ENCODE assay signal across 16 cellular contexts in genomic region chr15:78934063-78935023, GRCh38. TPM values are rescaled to one million over a fixed set of nuclear protein-coding genes. Genes with fewer than 3 reads are reported as not detected.
DNase-seq lines count a peak whose midpoint lies in the region; ATAC-seq and TF ChIP-seq lines count a peak whose summit lies in the region.
"Had no signal": no experiment of that assay in that cellular context is flagged by ENCODE, and none has a peak within 500 bp of the region (broad histone marks: within the 10 kb centered on the region; RNA-seq: fewer than 3 reads in every experiment).

No MANE protein-coding gene starts in this region.

- H4K20me1 ChIP-seq in osteoblast (ENCODE audit: insufficient read depth, low read length): no peaks in the 10 kb centered on the region

- TF ChIP-seq CTCF in CD14-positive monocyte (IDR thresholded peaks at IDR 0.05) (no peak), VCaP (conservative IDR thresholded peaks at IDR 0.05) (no peak), fibroblast of the aortic adventitia (IDR thresholded peaks at IDR 0.05; ENCODE audit: insufficient read depth, low read length) (no peak), osteoblast (IDR thresholded peaks at IDR 0.05; ENCODE audit: extremely low read depth, low read depth, low read length) (no peak), natural killer cell (IDR thresholded peaks at IDR 0.05) (no peak), omental fat pad (IDR thresholded peaks at IDR 0.05) (no peak)
- TF ChIP-seq CTCF in CD4-positive, alpha-beta T cell (IDR thresholded peaks at IDR 0.05): no peak

- peaks cover 28% of the 10 kb centered on the region for H3K4me1 ChIP-seq in osteoblast (ENCODE audit: insufficient read depth, low read length)

- H3K9me3 Mint-ChIP-seq in CD14-positive monocyte: no peaks in the 10 kb centered on the region
- no peaks in the 10 kb centered on the region for H3K9me3 Mint-ChIP-seq in natural killer cell
- no peaks in the 10 kb centered on the region for H3K9me3 Mint-ChIP-seq in CD4-positive, alpha-beta T cell
- H3K9me3 Mint-ChIP-seq: T-cell had no signal

- intact Hi-C loops in CD14-positive monocyte (cut with micrococcal nuclease) (no loop called here), natural killer cell (cut with micrococcal nuclease) (no loop called here)
- intact Hi-C loops in CD4-positive, alpha-beta T cell (cut with DNase I, micrococcal nuclease): no loop called here

- H3K36me3 Mint-ChIP-seq in CD14-positive monocyte (peaks cover 70 to 93% of the 10 kb centered on the region in 2 donors), natural killer cell (no peaks in the 10 kb centered on the region)
- H3K36me3 Mint-ChIP-seq in CD4-positive, alpha-beta T cell (ENCODE audit: low read depth): no peaks in the 10 kb centered on the region
- H3K36me3 Mint-ChIP-seq: activated naive CD8-positive, alpha-beta T cell had no signal

- no peak for DNase-seq in CD14-positive monocyte (ENCODE audit: low spot score)
- peak; percentile 79 for DNase-seq in fibroblast of the aortic adventitia (ENCODE audit: low read depth)
- DNase-seq in osteoblast (ENCODE audit: insufficient read length, low spot score, missing footprints): peak; percentile 91
- DNase-seq in natural killer cell: no peak
- DNase-seq in pons (ENCODE audit: low spot score): no peak
- no peak for DNase-seq in omental fat pad (ENCODE audit: low spot score)
- DNase-seq in CD4-positive, alpha-beta T cell: no peak
- DNase-seq: activated CD8-positive, alpha-beta memory T cell treated with anti-CD3 and anti-CD28 coated beads for 24 hours; CD4-positive, CD25-positive, alpha-beta regulatory T cell; effector CD8-positive, alpha-beta T cell; stimulated activated CD4-positive, alpha-beta T cell treated with anti-CD3 and anti-CD28 coated beads, Interleukin-2, amount 100 ng/mL, for 24 hours; stimulated activated naive CD4-positive, alpha-beta T cell; T-cell had no signal

- no peak overlapping the region for H2AFZ ChIP-seq in osteoblast (ENCODE audit: low read length)

- H3K36me3 ChIP-seq in osteoblast (ENCODE audit: insufficient read depth, low read length): no peaks in the 10 kb centered on the region

- peak overlapping the region; percentile 30 for H3K4me2 ChIP-seq in osteoblast (ENCODE audit: insufficient read depth, low read length)

- no peaks in the 10 kb centered on the region for H3K79me2 ChIP-seq in osteoblast (ENCODE audit: insufficient read depth, low read length)

- POLR2A ChIA-PET in CD4-positive, alpha-beta T cell (lab: Charles Lee): no interaction called here

- H3K4me1 Mint-ChIP-seq in CD14-positive monocyte (peaks cover 51% of the 10 kb centered on the region), natural killer cell (no peaks in the 10 kb centered on the region)
- peaks cover 19% of the 10 kb centered on the region for H3K4me1 Mint-ChIP-seq in CD4-positive, alpha-beta T cell (ENCODE audit: low read depth)

- no peaks in the 10 kb centered on the region for H3K27me3 Mint-ChIP-seq in CD14-positive monocyte (ENCODE audit: low read depth in 3 of 3)
- H3K27me3 Mint-ChIP-seq in natural killer cell (ENCODE audit: low read depth in 2 of 2): peaks cover 0 to 3% of the 10 kb centered on the region in 2 donors
- H3K27me3 Mint-ChIP-seq in CD4-positive, alpha-beta T cell: peaks cover 11% of the 10 kb centered on the region

- H3K27ac Mint-ChIP-seq in CD14-positive monocyte (peak overlapping the region in 6 of 7 donors; percentile 8 to 78 (median 36)), natural killer cell (no peak overlapping the region)
- H3K27ac Mint-ChIP-seq in CD4-positive, alpha-beta T cell: no peak overlapping the region
- H3K27ac Mint-ChIP-seq: activated naive CD8-positive, alpha-beta T cell; T-cell had no signal

- H3K27me3 ChIP-seq in osteoblast (ENCODE audit: insufficient read depth, low read length): peaks cover 15% of the 10 kb centered on the region
- no peaks in the 10 kb centered on the region for H3K27me3 ChIP-seq in CD4-positive, alpha-beta T cell (ENCODE audit: control insufficient read depth, insufficient read depth, low read length)

- peak overlapping the region in 1 of 2 donors; percentile 5 for H3K4me3 Mint-ChIP-seq in CD14-positive monocyte
- H3K4me3 Mint-ChIP-seq in natural killer cell: no peak overlapping the region
- no peak overlapping the region for H3K4me3 Mint-ChIP-seq in CD4-positive, alpha-beta T cell
- H3K4me3 Mint-ChIP-seq: activated naive CD8-positive, alpha-beta T cell; CD4-positive, CD25-positive, alpha-beta regulatory T cell; T-cell had no signal

- ATAC-seq in natural killer cell (no peak), omental fat pad (ENCODE audit: low FRiP score) (no peak)
- ATAC-seq in CD4-positive, alpha-beta T cell (ENCODE audit: poor library complexity): no peak
- ATAC-seq: T-cell had no signal

- H3K4me3 ChIP-seq in fibroblast of the aortic adventitia (ENCODE audit: low read depth, low read length): no peak overlapping the region
- H3K4me3 ChIP-seq in osteoblast (ENCODE audit: insufficient read depth, low read length): no peak overlapping the region
- H3K4me3 ChIP-seq: lung had no signal

- CTCF ChIA-PET in CD4-positive, alpha-beta T cell (lab: Charles Lee): no interaction called here

- H3K27ac ChIP-seq in VCaP (peak overlapping the region; percentile 93), osteoblast (ENCODE audit: low read depth, low read length) (no peak overlapping the region)
- H3K27ac ChIP-seq in CD4-positive, alpha-beta T cell (ENCODE audit: low read depth, low read length): no peak overlapping the region

- no peaks in the 10 kb centered on the region for H3K9me3 ChIP-seq in osteoblast (ENCODE audit: low read depth, low read length)
- H3K9me3 ChIP-seq in CD4-positive, alpha-beta T cell (ENCODE audit: control insufficient read depth, low read length): no peaks in the 10 kb centered on the region

RNA-seq across cellular contexts. Expression of gene CTSH, which starts 10.5 kb away (rescaled TPM):
- 100 to 1,000 TPM; 756 to 884 TPM for polyA plus RNA-seq in CD14-positive monocyte
- total RNA-seq in fibroblast of the aortic adventitia (ENCODE audit: low replicate concordance): 8.5 and 24.1 TPM in 2 replicates
- 4.7 and 8.8 TPM in 2 replicates for total RNA-seq in osteoblast
- 10 to 100 TPM in 1 of 3 donors, 1 to 10 TPM in 2; 8.8 to 18.1 (median 9.7) TPM for total RNA-seq in natural killer cell
- 100 to 1,000 TPM; 110 to 351 (median 203) TPM for total RNA-seq in omental fat pad
- total RNA-seq in CD4-positive, alpha-beta T cell: 10 to 100 TPM; 11.1 to 11.4 TPM

Comparison
In these comparisons a context has a peak if more than half of its experiments do, and no peak if none do; other contexts are left out.
1. DNase-seq: peak in fibroblast of the aortic adventitia (single experiment) and osteoblast (single experiment); none in CD14-positive monocyte (single experiment), natural killer cell (single experiment), pons (single experiment), omental fat pad (single experiment) and CD4-positive, alpha-beta T cell (0 of 10).
2. H3K27ac Mint-ChIP-seq: peak in CD14-positive monocyte (6 of 7); none in natural killer cell (0 of 2) and CD4-positive, alpha-beta T cell (single experiment).